ENCODE assay signal across 16 cellular contexts in genomic region chr15:47844437-47844836, GRCh38.
DNase-seq lines count a peak whose midpoint lies in the region; ATAC-seq and TF ChIP-seq lines count a peak whose summit lies in the region.
"Had no signal": no experiment of that assay in that cellular context is flagged by ENCODE, and none has a peak within 500 bp of the region (broad histone marks: within the 10 kb centered on the region; RNA-seq: fewer than 3 reads in every experiment).

No MANE protein-coding gene starts in this region.

- DNase-seq in NCI-H82 (lab: John Stamatoyannopoulos, UW), result peak; percentile 19
- DNase-seq in NCI-H82 treated with DMSO at 0.1 percent for 48 hours (lab: John Stamatoyannopoulos, UW; ENCODE audit: unreplicated experiment), result no peak
- DNase-seq in body of pancreas, result no peak
- DNase-seq in psoas muscle, result no peak
- DNase-seq in kidney tubule cell (ENCODE audit: low spot score), result no peak
- DNase-seq in hepatic stellate cell (ENCODE audit: low spot score), result no peak
- DNase-seq: CD8-positive, alpha-beta memory T cell; COR-L47; DMS153; DMS79; GDM1; GM23248 had no signal

- H3K27ac ChIP-seq in body of pancreas (peak overlapping the region in 3 of 4 donors; percentile 44 to 68 (median 67)), psoas muscle (no peak overlapping the region)
- H3K27ac ChIP-seq: BLaER1 treated with 17β-estradiol and CSF1 and Interleukin-3, amounts not matched to agents 10 nM and 100 nM; GM23248; HL-60 had no signal

- no peaks in the 10 kb centered on the region for H3K9me3 ChIP-seq in body of pancreas
- H3K9me3 ChIP-seq in psoas muscle, result no peaks in the 10 kb centered on the region
- H3K9me3 ChIP-seq: BLaER1 treated with 17β-estradiol and CSF1 and Interleukin-3, amounts not matched to agents 10 nM and 100 nM; HAP-1 had no signal

- no peak overlapping the region for H3K4me3 ChIP-seq in body of pancreas
- no peak overlapping the region for H3K4me3 ChIP-seq in psoas muscle
- H3K4me3 ChIP-seq: BLaER1 treated with 17β-estradiol and CSF1 and Interleukin-3, amounts not matched to agents 10 nM and 100 nM; GM23248; HAP-1 had no signal

- H3K4me1 ChIP-seq in body of pancreas (peaks cover 79% of the 10 kb centered on the region), psoas muscle (peaks cover 21% of the 10 kb centered on the region)
- H3K4me1 ChIP-seq: BLaER1 treated with 17β-estradiol and CSF1 and Interleukin-3, amounts not matched to agents 10 nM and 100 nM; HAP-1 had no signal

- H3K36me3 ChIP-seq in body of pancreas (replicated peaks in 1 of 2; ENCODE audit: insufficient read depth in 1 of 2, low read depth in 2 of 2) (no peaks in the 10 kb centered on the region), psoas muscle (ENCODE audit: insufficient read depth in 1 of 2, low read depth in 1 of 2) (no peaks in the 10 kb centered on the region)
- H3K36me3 ChIP-seq: BLaER1 treated with 17β-estradiol and CSF1 and Interleukin-3, amounts not matched to agents 10 nM and 100 nM; HAP-1 had no signal

- H3K27me3 ChIP-seq in body of pancreas, result no peaks in the 10 kb centered on the region
- no peaks in the 10 kb centered on the region for H3K27me3 ChIP-seq in psoas muscle (ENCODE audit: insufficient read depth in 3 of 3, low read length in 2 of 3)
- H3K27me3 ChIP-seq: BLaER1 treated with 17β-estradiol and CSF1 and Interleukin-3, amounts not matched to agents 10 nM and 100 nM had no signal

- intact Hi-C loops in body of pancreas (cut with DNase I) (no loop called here), psoas muscle (cut with DNase I) (no loop called here)

- WGBS in body of pancreas, 2 donors, result 40 to 54% methylated on average over 2 of the region's 2 CpGs
- WGBS in psoas muscle, 3 donors, result 43 to 73% (median 47%) methylated on average over 2 of the region's 2 CpGs

- TF ChIP-seq POLR2A in body of pancreas (IDR thresholded peaks at IDR 0.05), result no peak

- ATAC-seq in body of pancreas, result no peak
- peak in 3 of 4 donors; percentile 61 for ATAC-seq in psoas muscle
- no peak for ATAC-seq in HG03025 (IDR thresholded peaks at IDR 0.05; ENCODE audit: low FRiP score, unreplicated experiment)

- TF ChIP-seq CTCF in body of pancreas (IDR thresholded peaks at IDR 0.05) (no peak), psoas muscle (IDR thresholded peaks at IDR 0.05) (no peak)

Comparison
In these comparisons a context has a peak if more than half of its experiments do, and no peak if none do; other contexts are left out.
1. ATAC-seq: peak in psoas muscle (3 of 4); none in body of pancreas (single experiment) and HG03025 (single experiment).